15 cellular contexts compared by ENCODE assay signal in the genomic region with DNA sequence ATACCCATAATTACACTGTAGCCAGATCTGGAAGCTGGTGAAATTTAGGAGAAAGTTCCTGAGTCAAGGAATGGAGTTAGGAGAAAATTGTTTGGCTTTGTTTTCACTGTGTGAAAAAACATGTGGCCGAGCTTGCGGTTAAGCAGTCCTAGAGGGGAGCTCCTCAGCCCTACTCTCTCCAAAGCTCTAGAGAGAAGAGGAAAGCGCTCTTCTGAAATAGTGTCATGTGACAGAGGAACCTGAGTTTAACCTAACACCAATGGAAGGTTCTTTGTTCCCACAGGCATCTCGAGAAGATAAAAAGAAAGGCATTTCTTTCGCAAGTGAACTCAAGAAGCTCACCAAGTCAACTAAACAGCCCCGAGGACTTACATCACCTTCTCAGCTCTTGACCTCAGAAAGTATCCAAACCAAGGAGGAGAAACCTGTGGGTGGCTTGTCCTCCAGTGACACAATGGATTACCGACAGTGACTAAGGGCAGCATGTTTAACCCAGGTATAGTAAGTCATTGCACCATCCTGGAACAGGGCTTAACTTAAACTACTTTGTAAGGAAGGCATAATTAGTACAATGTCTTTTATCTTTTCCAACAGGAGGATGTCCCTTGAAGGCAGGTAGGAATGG.
"Had no signal": no experiment of that assay in that cellular context is flagged by ENCODE, and none has a peak within 500 bp of the region (broad histone marks: within the 10 kb centered on the region; RNA-seq: fewer than 3 reads in every experiment).

No MANE protein-coding gene starts in this region.

- H3K4me2 ChIP-seq: hepatocyte had no signal

- H3K27ac ChIP-seq: foreskin keratinocyte, hepatocyte, suprapubic skin had no signal

- ATAC-seq: effector memory CD8-positive, alpha-beta T cell; foreskin keratinocyte had no signal

- H2AFZ ChIP-seq: hepatocyte had no signal

- H3K4me3 ChIP-seq: hepatocyte, suprapubic skin had no signal

- H3K27ac Mint-ChIP-seq: activated CD4-positive, alpha-beta T cell treated with anti-CD3 and anti-CD28 coated beads, Interleukin-2, amount 10 ng/mL, durations not matched to agents 24 days and 14 days; activated T-helper 2 cell treated with anti-CD3 and anti-CD28 coated beads, Interferon-gamma antibody, Interleukin-2, Interleukin-4, amounts not matched to agents 10 μg/mL and 5 μg/mL and 100 μg/mL, durations not matched to agents 14 hours and 24 hours and 36 hours; stimulated activated naive CD8-positive, alpha-beta T cell treated with anti-CD3 and anti-CD28 coated beads, Interleukin-15, Interleukin-2, amounts not matched to agents 100 ng/mL and 50 ng/mL, for 24 hours; type B pancreatic cell had no signal

- H3K9me3 Mint-ChIP-seq: activated CD4-positive, alpha-beta T cell treated with anti-CD3 and anti-CD28 coated beads, Interleukin-2, amount 10 ng/mL, durations not matched to agents 24 days and 14 days; activated T-helper 2 cell treated with anti-CD3 and anti-CD28 coated beads, Interferon-gamma antibody, Interleukin-2, Interleukin-4, amounts not matched to agents 10 μg/mL and 5 μg/mL and 100 μg/mL, durations not matched to agents 14 hours and 24 hours and 36 hours; effector memory CD8-positive, alpha-beta T cell; stimulated activated naive CD8-positive, alpha-beta T cell treated with anti-CD3 and anti-CD28 coated beads, Interleukin-15, Interleukin-2, amounts not matched to agents 100 ng/mL and 50 ng/mL, for 24 hours; type B pancreatic cell had no signal

- H3K9me3 ChIP-seq: suprapubic skin had no signal

- H3K79me2 ChIP-seq: hepatocyte had no signal

- H3K27me3 ChIP-seq: foreskin keratinocyte, hepatocyte, suprapubic skin had no signal

- DNase-seq: activated CD4-positive, alpha-beta T cell treated with anti-CD3 and anti-CD28 coated beads, Interleukin-2, amount 10 ng/mL, durations not matched to agents 24 days and 14 days; activated naive CD4-positive, alpha-beta T cell treated with Interleukin-2 at 50 U/mL for 16 hours; effector memory CD8-positive, alpha-beta T cell; foreskin keratinocyte; islet precursor cell; occipital lobe; posterior cingulate gyrus; stimulated activated CD4-positive, alpha-beta T cell treated with anti-CD3 and anti-CD28 coated beads, Interleukin-12 subunit alpha, Interleukin-12 subunit beta, amount 100 ng/mL, for 4 hours; stimulated activated CD4-positive, alpha-beta T cell treated with anti-CD3 and anti-CD28 coated beads, Interleukin-1b, Interleukin-23, amount 100 ng/mL, for 48 hours; T1000 had no signal

- H3K4me1 ChIP-seq: foreskin keratinocyte, suprapubic skin had no signal

- H3K27me3 Mint-ChIP-seq: activated CD4-positive, alpha-beta T cell treated with anti-CD3 and anti-CD28 coated beads, Interleukin-2, amount 10 ng/mL, durations not matched to agents 24 days and 14 days; effector memory CD8-positive, alpha-beta T cell; stimulated activated naive CD8-positive, alpha-beta T cell treated with anti-CD3 and anti-CD28 coated beads, Interleukin-15, Interleukin-2, amounts not matched to agents 100 ng/mL and 50 ng/mL, for 24 hours; type B pancreatic cell had no signal

- H3K4me1 Mint-ChIP-seq: activated CD4-positive, alpha-beta T cell treated with anti-CD3 and anti-CD28 coated beads, Interleukin-2, amount 10 ng/mL, durations not matched to agents 24 days and 14 days had no signal

- H3K4me3 Mint-ChIP-seq: activated CD4-positive, alpha-beta T cell treated with anti-CD3 and anti-CD28 coated beads, Interleukin-2, amount 10 ng/mL, durations not matched to agents 24 days and 14 days; effector memory CD8-positive, alpha-beta T cell; stimulated activated naive CD8-positive, alpha-beta T cell treated with anti-CD3 and anti-CD28 coated beads, Interleukin-15, Interleukin-2, amounts not matched to agents 100 ng/mL and 50 ng/mL, for 24 hours; type B pancreatic cell had no signal
